ENCODE assay signal across 20 cellular contexts in the genomic region with DNA sequence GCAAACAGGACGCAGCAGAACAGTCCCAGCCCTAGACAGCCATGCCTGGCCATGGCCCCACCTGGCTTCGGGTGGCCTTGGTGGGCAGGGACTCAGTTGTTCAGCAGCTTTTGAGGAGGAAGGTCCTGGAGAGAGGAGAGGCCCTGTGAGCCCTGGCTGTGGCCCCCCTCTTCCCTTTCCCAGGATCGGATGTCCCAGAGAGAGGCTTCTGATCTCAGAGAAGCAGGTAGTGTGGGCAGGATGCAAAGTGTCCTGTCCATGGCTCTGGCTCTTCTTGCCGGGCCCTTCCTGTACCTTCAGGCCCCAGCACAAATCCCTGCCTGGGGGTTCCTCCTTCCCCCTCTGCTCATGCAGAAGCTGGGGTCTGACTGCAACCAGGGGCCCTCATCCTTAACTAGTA. TPM values are rescaled to one million over a fixed set of nuclear protein-coding genes. Genes with fewer than 3 reads are reported as not detected.
A peak's percentile ranks its signal among the peaks of the same experiment; 100 is the strongest.
DNase-seq lines count a peak whose midpoint lies in the region; ATAC-seq and TF ChIP-seq lines count a peak whose summit lies in the region.
"Had no signal": no experiment of that assay in that cellular context is flagged by ENCODE, and none has a peak within 500 bp of the region (broad histone marks: within the 10 kb centered on the region; RNA-seq: fewer than 3 reads in every experiment).

No MANE protein-coding gene starts in this region.

- peak overlapping the region; percentile 38 for H3K9ac ChIP-seq in SK-N-MC (ENCODE audit: insufficient read length)
- peak overlapping the region in 1 of 5 donors; percentile 73 for H3K9ac ChIP-seq in subcutaneous abdominal adipose tissue (ENCODE audit: low read length in 5 of 5)
- H3K9ac ChIP-seq: KMS-11 had no signal

- intact Hi-C loops in mucosa of descending colon (cut with DNase I, micrococcal nuclease): no loop called here

- no peak for TF ChIP-seq CTCF in GM13977 (IDR thresholded peaks at IDR 0.05; ENCODE audit: extremely low read depth, insufficient read depth, missing control alignments)
- TF ChIP-seq CTCF in mucosa of descending colon (IDR thresholded peaks at IDR 0.05): no peak

- peak overlapping the region in 5 of 8 donors; percentile 8 to 82 (median 65) for H3K4me3 Mint-ChIP-seq in naive B cell
- H3K4me3 Mint-ChIP-seq: activated T-helper 1 cell treated with anti-CD3 and anti-CD28 coated beads, Interleukin-12 subunit alpha, Interleukin-12 subunit beta, Interleukin-2, Interleukin-4 antibody, amounts not matched to agents 30 ng/mL and 10 ng/mL and 1 ng/mL, durations not matched to agents 14 hours and 24 hours and 36 hours had no signal

- no peak for ATAC-seq in naive B cell (ENCODE audit: low read depth in 2 of 2)
- no peak for ATAC-seq in mucosa of descending colon
- no peak for ATAC-seq in HG03565 (IDR thresholded peaks at IDR 0.05; ENCODE audit: unreplicated experiment)
- ATAC-seq in HG03439 (IDR thresholded peaks at IDR 0.05; ENCODE audit: unreplicated experiment): no peak

- H3K9me3 ChIP-seq in SK-N-MC (ENCODE audit: low read depth, low read length) (no peaks in the 10 kb centered on the region), subcutaneous abdominal adipose tissue (ENCODE audit: control insufficient read depth in 5 of 5, low read length in 5 of 5) (no peaks in the 10 kb centered on the region), mucosa of descending colon (no peaks in the 10 kb centered on the region)
- H3K9me3 ChIP-seq: tibial artery had no signal

- no peak overlapping the region for H3K27ac Mint-ChIP-seq in naive B cell
- H3K27ac Mint-ChIP-seq: activated naive CD8-positive, alpha-beta T cell treated with anti-CD3 and anti-CD28 coated beads, Interleukin-2, amount 10 ng/mL, durations not matched to agents 7 days and 5 days; activated T-helper 1 cell treated with anti-CD3 and anti-CD28 coated beads, Interleukin-12 subunit alpha, Interleukin-12 subunit beta, Interleukin-2, Interleukin-4 antibody, amounts not matched to agents 30 ng/mL and 10 ng/mL and 1 ng/mL, durations not matched to agents 14 hours and 24 hours and 36 hours had no signal

- peaks cover 17 to 18% (median 18%) of the 10 kb centered on the region in 3 donors for H3K4me1 Mint-ChIP-seq in naive B cell

- H3K4me3 ChIP-seq in SK-N-MC (peak overlapping the region; percentile 81), subcutaneous abdominal adipose tissue (ENCODE audit: low read depth in 1 of 5, low read length in 5 of 5) (peak overlapping the region in 2 of 5 donors; percentile 38 to 72), mucosa of descending colon (no peak overlapping the region)

- H3K27me3 ChIP-seq in subcutaneous abdominal adipose tissue (ENCODE audit: control insufficient read depth in 5 of 5, insufficient read depth in 4 of 5, low read length in 5 of 5): peaks cover 0 to 7% (median 0%) of the 10 kb centered on the region in 5 donors

- peak overlapping the region; percentile 71 for H3K27ac ChIP-seq in SK-N-MC
- peak overlapping the region; percentile 67 for H3K27ac ChIP-seq in subcutaneous abdominal adipose tissue (ENCODE audit: low read depth, low read length)
- H3K27ac ChIP-seq: brain microvascular endothelial cell, coronary artery, epithelial cell of prostate, KMS-11, tibial artery had no signal

- peaks cover 2 to 59% (median 49%) of the 10 kb centered on the region in 5 donors for H3K4me1 ChIP-seq in subcutaneous abdominal adipose tissue (ENCODE audit: control insufficient read depth in 5 of 5, insufficient read depth in 5 of 5, low read length in 5 of 5)
- peaks cover 2% of the 10 kb centered on the region for H3K4me1 ChIP-seq in mucosa of descending colon (ENCODE audit: low read depth)

- DNase-seq in GM13977 (ENCODE audit: low spot score) (peak; percentile 17), SK-N-MC (ENCODE audit: low read depth, low spot score) (no peak), naive B cell (no peak), mucosa of descending colon (no peak)
- DNase-seq: activated CD4-positive, alpha-beta T cell treated with anti-CD3 and anti-CD28 coated beads for 1 hour; activated naive CD8-positive, alpha-beta T cell treated with anti-CD3 and anti-CD28 coated beads, Interleukin-2, amount 10 ng/mL, durations not matched to agents 7 days and 5 days; brain microvascular endothelial cell; midbrain; NCI-H187 treated with DMSO at 0.1 percent for 48 hours; RPMI8226; stimulated activated CD4-positive, alpha-beta T cell treated with anti-CD3 and anti-CD28 coated beads, Interleukin-2, amount 100 ng/mL, for 24 hours; stimulated activated naive CD4-positive, alpha-beta T cell treated with Interleukin-2 at 50 U/mL for 16 hours; tibial artery had no signal

- no peaks in the 10 kb centered on the region for H3K9me3 Mint-ChIP-seq in naive B cell
- H3K9me3 Mint-ChIP-seq: activated naive CD8-positive, alpha-beta T cell treated with anti-CD3 and anti-CD28 coated beads, Interleukin-2, amount 10 ng/mL, durations not matched to agents 7 days and 5 days; activated T-helper 1 cell treated with anti-CD3 and anti-CD28 coated beads, Interleukin-12 subunit alpha, Interleukin-12 subunit beta, Interleukin-2, Interleukin-4 antibody, amounts not matched to agents 30 ng/mL and 10 ng/mL and 1 ng/mL, durations not matched to agents 14 hours and 24 hours and 36 hours had no signal

- H3K36me3 Mint-ChIP-seq in naive B cell: no peaks in the 10 kb centered on the region
- H3K36me3 Mint-ChIP-seq: activated naive CD8-positive, alpha-beta T cell treated with anti-CD3 and anti-CD28 coated beads, Interleukin-2, amount 10 ng/mL, durations not matched to agents 7 days and 5 days had no signal

- in situ Hi-C loops in GM13977 (cut with MboI; ENCODE audit: low pct_unique_long_range_greater_than_20kb, low sequenced_read_pairs, unreplicated experiment): no loop called here

- H3K36me3 ChIP-seq in SK-N-MC (ENCODE audit: insufficient read depth, low read length) (0 out of 2 replicates have a peak, but pooled peaks cover 6% of the 10 kb centered on the region), subcutaneous abdominal adipose tissue (ENCODE audit: control insufficient read depth in 5 of 5, insufficient read depth in 5 of 5, low read length in 5 of 5) (peaks cover 0 to under 1% (median 0%) of the 10 kb centered on the region in 5 donors), mucosa of descending colon (ENCODE audit: low read depth) (no peaks in the 10 kb centered on the region)
- H3K36me3 ChIP-seq: brain microvascular endothelial cell, tibial artery had no signal

- peaks cover 46 to 77% (median 73%) of the 10 kb centered on the region in 3 donors for H3K27me3 Mint-ChIP-seq in naive B cell

RNA-seq across cellular contexts. Expression of gene PRRT4, which starts 1.6 kb away (rescaled TPM):
- polyA plus RNA-seq in naive B cell (ENCODE audit: low read depth in 6 of 6): not detected
- 1 to 10 TPM in 1 of 3 donors, under 1 TPM in 1, not detected in 1; 0.43 to 3.1 TPM for total RNA-seq in mucosa of descending colon

RNA-seq across cellular contexts. Expression of gene RBM28, which starts 16.2 kb away (rescaled TPM):
- polyA plus RNA-seq in naive B cell (ENCODE audit: low read depth in 6 of 6): 10 to 100 TPM in 1 of 6 donors, 1 to 10 TPM in 4, under 1 TPM in 1; 0.03 to 10.2 (median 5.5) TPM
- 10 to 100 TPM; 23.6 to 34.3 (median 27.1) TPM for total RNA-seq in mucosa of descending colon

RNA-seq across cellular contexts. Expression of gene IMPDH1, which starts 49.8 kb away (rescaled TPM):
- polyA plus RNA-seq in naive B cell (ENCODE audit: low read depth in 6 of 6): 10 to 100 TPM; 24.6 to 39.6 (median 26.8) TPM
- total RNA-seq in mucosa of descending colon: 10 to 100 TPM; 21.3 to 37.0 (median 35.5) TPM
